ENCODE assay signal across 6 cellular contexts in genomic region chr2:193796847-193797246, GRCh38.
"Had no signal": no experiment of that assay in that cellular context is flagged by ENCODE, and none has a peak within 500 bp of the region (broad histone marks: within the 10 kb centered on the region; RNA-seq: fewer than 3 reads in every experiment).

No MANE protein-coding gene starts in this region.

- ATAC-seq: HepG2, K562 had no signal

- H3K27ac ChIP-seq: HL-60 had no signal

- H3K4me3 ChIP-seq: K562 had no signal

- DNase-seq: IMR-90, KBM-7, KG1 had no signal
